35 cellular contexts compared by ENCODE assay signal in genomic region chr13:58795715-58796114, GRCh38.
DNase-seq lines count a peak whose midpoint lies in the region; ATAC-seq, FAIRE-seq and TF ChIP-seq lines count a peak whose summit lies in the region.
"Had no signal": no experiment of that assay in that cellular context is flagged by ENCODE, and none has a peak within 500 bp of the region (broad histone marks: within the 10 kb centered on the region; RNA-seq: fewer than 3 reads in every experiment).

No MANE protein-coding gene starts in this region.

- H3K4me3 Mint-ChIP-seq in GM23338, result no peak overlapping the region
- no peak overlapping the region for H3K4me3 Mint-ChIP-seq in WTC11
- H3K4me3 Mint-ChIP-seq in H9, result no peak overlapping the region
- H3K4me3 Mint-ChIP-seq: B cell; CD14-positive monocyte; CD4-positive, alpha-beta memory T cell; CD4-positive, alpha-beta T cell; CD4-positive, CD25-positive, alpha-beta regulatory T cell; CD8-positive, alpha-beta memory T cell; CD8-positive, alpha-beta T cell had no signal

- H4K20me1 ChIP-seq in GM23338 (replicated peaks; ENCODE audit: insufficient read depth), result no peaks in the 10 kb centered on the region
- H4K20me1 ChIP-seq in H9 (ENCODE audit: control insufficient read depth, insufficient read depth, insufficient read length), result no peaks in the 10 kb centered on the region
- H4K20me1 ChIP-seq: BLaER1; BLaER1 treated with 17β-estradiol and CSF1 and Interleukin-3, amounts not matched to agents 10 nM and 100 nM had no signal

- no CpG with 5 or more reads among the region's 2 CpGs for WGBS in H9 (ENCODE audit: extremely low coverage, insufficient read length, low lambda C conversion rate)

- H3K4me1 ChIP-seq in GM23338 (ENCODE audit: insufficient read depth) (peaks cover 6% of the 10 kb centered on the region; the same call in 1 of the 2 replicates), H9 (ENCODE audit: insufficient read depth, low read length) (no peaks in the 10 kb centered on the region)
- H3K4me1 ChIP-seq: A549; BLaER1; BLaER1 treated with 17β-estradiol and CSF1 and Interleukin-3, amounts not matched to agents 10 nM and 100 nM; Caco-2 had no signal

- H3K36me3 ChIP-seq in GM23338 (ENCODE audit: insufficient read depth), result no peaks in the 10 kb centered on the region
- H3K36me3 ChIP-seq: BE2C; BLaER1; BLaER1 treated with 17β-estradiol and CSF1 and Interleukin-3, amounts not matched to agents 10 nM and 100 nM had no signal

- POLR2A ChIA-PET in WTC11 (lab: Charles Lee), result no interaction called here

- no peak overlapping the region for H3K14ac ChIP-seq in H9 (ENCODE audit: insufficient read depth, low read length)

- no peaks in the 10 kb centered on the region for H3K23me2 ChIP-seq in H9 (ENCODE audit: insufficient read length, low read depth, low read length, poor library complexity, severe bottlenecking)

- H3K79me2 ChIP-seq in GM23338 (replicated peaks; ENCODE audit: insufficient read depth), result no peaks in the 10 kb centered on the region
- H3K79me2 ChIP-seq in H9 (ENCODE audit: insufficient read depth, low read length), result no peaks in the 10 kb centered on the region

- peaks cover 1% of the 10 kb centered on the region for H3K27me3 Mint-ChIP-seq in GM23338 (ENCODE audit: insufficient read depth, low read depth, poor library complexity)
- no peaks in the 10 kb centered on the region for H3K27me3 Mint-ChIP-seq in WTC11 (ENCODE audit: low read depth)
- no peaks in the 10 kb centered on the region for H3K27me3 Mint-ChIP-seq in H9 (ENCODE audit: low read depth)
- H3K27me3 Mint-ChIP-seq: B cell; CD4-positive, alpha-beta memory T cell; CD4-positive, alpha-beta T cell; CD4-positive, CD25-positive, alpha-beta regulatory T cell; CD8-positive, alpha-beta memory T cell had no signal

- H3K79me1 ChIP-seq in H9 (ENCODE audit: insufficient read depth, low read depth, low read length, poor library complexity, severe bottlenecking), result no peaks in the 10 kb centered on the region

- no peak overlapping the region for H3K27ac Mint-ChIP-seq in GM23338
- no peak overlapping the region for H3K27ac Mint-ChIP-seq in WTC11
- H3K27ac Mint-ChIP-seq in H9, result no peak overlapping the region
- H3K27ac Mint-ChIP-seq: B cell; CD14-positive monocyte; CD4-positive, alpha-beta memory T cell; CD4-positive, alpha-beta T cell; CD8-positive, alpha-beta memory T cell; CD8-positive, alpha-beta T cell had no signal

- peak; percentile 29 for FAIRE-seq in D721Med (lab: Jason Lieb, UNC)
- FAIRE-seq: A549 had no signal

- no peaks in the 10 kb centered on the region for H3K27me3 ChIP-seq in GM23338 (ENCODE audit: insufficient read depth)
- H3K27me3 ChIP-seq in H9 (ENCODE audit: insufficient read depth, low read length), result no peaks in the 10 kb centered on the region
- H3K27me3 ChIP-seq: BE2C; BLaER1; BLaER1 treated with 17β-estradiol and CSF1 and Interleukin-3, amounts not matched to agents 10 nM and 100 nM had no signal

- no peaks in the 10 kb centered on the region for H3F3A ChIP-seq in GM23338 (replicated peaks; ENCODE audit: low read depth)

- H4K8ac ChIP-seq in H9 (replicated peaks; ENCODE audit: insufficient read length, low read depth, low read length), result no peak overlapping the region

- peak; percentile 10 for DNase-seq in NCI-H82 (lab: John Stamatoyannopoulos, UW)
- DNase-seq in NCI-H82 treated with DMSO at 0.1 percent for 48 hours (lab: John Stamatoyannopoulos, UW; ENCODE audit: unreplicated experiment), result no peak
- DNase-seq in D721Med (ENCODE audit: insufficient read length, low spot score), result no peak
- DNase-seq in GM23338 (ENCODE audit: low spot score), result peak; percentile 8
- DNase-seq in WTC11 (ENCODE audit: low spot score), result no peak
- DNase-seq in H9, result no peak
- DNase-seq in ureter (ENCODE audit: low spot score), result no peak
- DNase-seq: 8988T; ACHN; AML-193; BE2C; C1 segment of cervical spinal cord; Caco-2; Calu3; CD4-positive, alpha-beta memory T cell; CD4-positive, alpha-beta T cell; CD4-positive, CD25-positive, alpha-beta regulatory T cell; CD8-positive, alpha-beta memory T cell; CD8-positive, alpha-beta T cell; COR-L47; DMS 273 treated with DMSO at 0.1 percent for 48 hours; DMS153; DMS53; DMS79; DMS79 treated with DMSO at 0.1 percent for 48 hours; DND-41; EL had no signal

- no peak overlapping the region for H3K4ac ChIP-seq in H9 (ENCODE audit: low read depth, low read length)

- H4K5ac ChIP-seq in H9 (ENCODE audit: insufficient read length, low read depth, low read length), result no peak overlapping the region

- no peak overlapping the region for H2AFZ ChIP-seq in GM23338
- no peak overlapping the region for H2AFZ ChIP-seq in H9 (ENCODE audit: low read length)

- no peak overlapping the region for H3K9ac ChIP-seq in H9 (ENCODE audit: extremely low read depth, insufficient read length, low read length)
- H3K9ac ChIP-seq: BLaER1; BLaER1 treated with 17β-estradiol and CSF1 and Interleukin-3, amounts not matched to agents 10 nM and 100 nM had no signal

- H3K4me2 ChIP-seq in GM23338 (no peak overlapping the region), H9 (ENCODE audit: insufficient read depth, insufficient read length, low read length) (no peak overlapping the region)
- H3K4me2 ChIP-seq: A549; BLaER1; BLaER1 treated with 17β-estradiol and CSF1 and Interleukin-3, amounts not matched to agents 10 nM and 100 nM had no signal

- no peaks in the 10 kb centered on the region for H3K9me3 ChIP-seq in H9 (ENCODE audit: control insufficient read depth, low read depth, low read length)
- H3K9me3 ChIP-seq: A549; BE2C; BLaER1; BLaER1 treated with 17β-estradiol and CSF1 and Interleukin-3, amounts not matched to agents 10 nM and 100 nM; Caco-2 had no signal

- H3K9me2 ChIP-seq in GM23338 (ENCODE audit: insufficient read depth), result peaks cover under 1% of the 10 kb centered on the region; the same call in 1 of the 2 replicates

- H3K36me3 Mint-ChIP-seq in GM23338 (ENCODE audit: low read depth) (no peaks in the 10 kb centered on the region), WTC11 (no peaks in the 10 kb centered on the region), H9 (ENCODE audit: insufficient read depth in 1 of 3, low read depth in 3 of 3) (0 out of 7 replicates have a peak, but pooled peaks cover 0 to 5% (median 0%) of the 10 kb centered on the region in 3 experiments)
- H3K36me3 Mint-ChIP-seq: CD14-positive monocyte; CD4-positive, alpha-beta memory T cell; CD4-positive, CD25-positive, alpha-beta regulatory T cell; CD8-positive, alpha-beta memory T cell; CD8-positive, alpha-beta T cell had no signal

- no peak overlapping the region for H2BK20ac ChIP-seq in H9 (ENCODE audit: low read depth, low read length, poor library complexity, severe bottlenecking)

- no peak overlapping the region for H3K27ac ChIP-seq in GM23338 (ENCODE audit: low read depth)
- no peak overlapping the region for H3K27ac ChIP-seq in H9 (ENCODE audit: insufficient read length, low read depth, low read length)
- H3K27ac ChIP-seq: 22Rv1; A549; BLaER1; BLaER1 treated with 17β-estradiol and CSF1 and Interleukin-3, amounts not matched to agents 10 nM and 100 nM; C4-2B had no signal

- ATAC-seq in GM23338, result peak; percentile 53; the same call in 2 of the 3 replicates
- peak; percentile 53 for ATAC-seq in WTC11
- no peak for ATAC-seq in HG03139 (IDR thresholded peaks at IDR 0.05; ENCODE audit: unreplicated experiment)
- ATAC-seq: A549; CD8-positive, alpha-beta T cell had no signal

- H4K91ac ChIP-seq in H9 (ENCODE audit: insufficient read length, low read depth, low read length), result no peak overlapping the region

- H3K18ac ChIP-seq in H9 (ENCODE audit: insufficient read length, low read depth, low read length), result no peak overlapping the region

- no peak overlapping the region for H3K23ac ChIP-seq in H9 (ENCODE audit: insufficient read length, low read depth, low read length)

- no peak overlapping the region for H2BK120ac ChIP-seq in H9 (ENCODE audit: low read depth, low read length, poor library complexity, severe bottlenecking)

- peaks cover 2% of the 10 kb centered on the region; the same call in 1 of the 3 replicates for H3K4me1 Mint-ChIP-seq in GM23338
- H3K4me1 Mint-ChIP-seq in WTC11, result peaks cover 9% of the 10 kb centered on the region
- H3K4me1 Mint-ChIP-seq in H9, result peaks cover 5 to 10% of the 10 kb centered on the region in 2 experiments; a peak in 3 of 4 replicates
- H3K4me1 Mint-ChIP-seq: B cell; CD14-positive monocyte; CD4-positive, alpha-beta memory T cell; CD4-positive, CD25-positive, alpha-beta regulatory T cell; CD8-positive, alpha-beta memory T cell had no signal

- CTCF ChIA-PET in WTC11 (lab: Charles Lee), result no interaction called here

- no peak overlapping the region for H2BK5ac ChIP-seq in H9 (ENCODE audit: insufficient read length, low read length)

- TF ChIP-seq CTCF in D721Med (IDR thresholded peaks at IDR 0.05; ENCODE audit: insufficient read depth, missing control alignments) (no peak), GM23338 (conservative IDR thresholded peaks at IDR 0.05; ENCODE audit: low read depth in 2 of 2) (no peak), WTC11 (IDR thresholded peaks at IDR 0.05) (no peak), H9 (conservative IDR thresholded peaks at IDR 0.05) (no peak)

- H2BK15ac ChIP-seq in H9 (ENCODE audit: low read depth, low read length), result no peak overlapping the region

- no peak overlapping the region for H3K4me3 ChIP-seq in GM23338
- H3K4me3 ChIP-seq: A549; BLaER1; BLaER1 treated with 17β-estradiol and CSF1 and Interleukin-3, amounts not matched to agents 10 nM and 100 nM had no signal

- H2BK12ac ChIP-seq in H9 (ENCODE audit: insufficient read length, low read depth, low read length), result no peak overlapping the region

- H3T11ph ChIP-seq in H9 (ENCODE audit: low read length), result no peak overlapping the region

- H3K9me3 Mint-ChIP-seq in GM23338 (no peaks in the 10 kb centered on the region), WTC11 (no peaks in the 10 kb centered on the region), H9 (peaks cover 0 to 2% of the 10 kb centered on the region in 2 experiments; a peak in 1 of 5 replicates)
- H3K9me3 Mint-ChIP-seq: CD4-positive, alpha-beta T cell; CD8-positive, alpha-beta T cell had no signal

- no peak overlapping the region for H3K56ac ChIP-seq in H9 (ENCODE audit: insufficient read length, low read depth, low read length)

- no peak overlapping the region for H2AK5ac ChIP-seq in H9 (ENCODE audit: insufficient read length, low read length)

TF ChIP-seq in GM23338, 12 proteins besides CTCF, POLR2A, EP300 and RAD21 (continues in another document):
- TF ChIP-seq ZNF114 (CRISPR knock-in tag; IDR thresholded peaks at IDR 0.05) (no peak), ZNF331 (CRISPR knock-in tag; IDR thresholded peaks at IDR 0.05; ENCODE audit: low read depth) (no peak), STAT1 (IDR thresholded peaks at IDR 0.05; ENCODE audit: unreplicated experiment) (no peak), EZH2phosphoT487 (IDR thresholded peaks at IDR 0.05; ENCODE audit: unreplicated experiment) (no peak), JUNB (IDR thresholded peaks at IDR 0.05; ENCODE audit: unreplicated experiment) (no peak)

TF ChIP-seq in WTC11, 78 proteins besides CTCF, POLR2A, EP300 and RAD21 (continues in another document):
- no peak for TF ChIP-seq ZNF121 (CRISPR knock-in tag; IDR thresholded peaks at IDR 0.05)

Comparison
In these comparisons a context has a peak if more than half of its experiments do, and no peak if none do; other contexts are left out.
1. DNase-seq: peak in NCI-H82 (single experiment) and GM23338 (single experiment); none in NCI-H82 treated with DMSO at 0.1 percent for 48 hours (single experiment), D721Med (single experiment), WTC11 (single experiment), H9 (single experiment) and ureter (single experiment).